1 cellular context compared by ENCODE assay signal in the genomic region with DNA sequence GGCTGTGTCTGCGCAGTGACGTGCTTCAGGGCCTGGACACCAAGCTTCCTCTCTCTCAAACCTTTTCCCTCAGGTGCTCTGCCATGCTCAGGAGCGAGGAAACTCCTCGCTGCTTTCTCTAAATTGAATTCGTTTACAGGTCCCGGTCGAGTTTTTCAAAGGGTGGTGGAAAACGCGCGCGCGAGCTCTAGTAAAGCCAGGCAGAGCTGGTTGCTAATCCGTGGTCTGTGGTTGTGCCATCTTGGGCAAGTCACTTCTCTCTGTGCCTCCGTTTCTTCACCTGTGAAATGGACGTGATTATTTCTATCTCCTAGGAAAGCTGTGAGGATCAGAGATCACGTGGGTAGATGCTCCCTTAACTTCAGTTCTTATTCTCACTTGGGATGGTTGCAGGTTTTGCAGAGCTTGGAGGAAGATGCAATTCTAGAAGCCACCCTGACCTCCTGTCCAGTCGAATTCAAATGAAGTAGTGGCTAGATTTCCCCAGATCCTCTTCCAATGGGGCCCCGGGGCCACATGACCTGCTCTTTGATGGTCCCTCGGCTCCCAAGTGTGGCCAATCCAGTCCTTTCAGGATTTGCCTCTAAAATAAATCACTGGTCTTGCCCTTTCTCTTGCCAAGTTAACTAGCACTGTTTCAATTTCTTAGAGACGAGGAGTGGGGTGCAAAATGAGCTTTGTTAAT.
TF ChIP-seq lines count a peak whose summit lies in the region.

No MANE protein-coding gene starts in this region.

TF ChIP-seq in K562, 482 proteins besides CTCF, POLR2A, EP300 and RAD21:
- TF ChIP-seq BCL6 (CRISPR knock-in tag; IDR thresholded peaks at IDR 0.05): no peak
- TF ChIP-seq TFE3 (CRISPR knock-in tag; IDR thresholded peaks at IDR 0.05): peak; percentile 27; the same call in 1 of the 2 replicates
- 0 out of 2 replicates have a peak, but pooled peaks have one; percentile 46 for TF ChIP-seq ZNF449 (CRISPR knock-in tag; IDR thresholded peaks at IDR 0.05)
- TF ChIP-seq SRSF9 (IDR thresholded peaks at IDR 0.05; ENCODE audit: borderline replicate concordance, low read depth, low read length): no peak
- 0 out of 6 replicates have a peak, but pooled peaks of 1 of the 3 experiments have one; percentile 10 for TF ChIP-seq ZBTB11 (CRISPR knock-in tag; IDR thresholded peaks at IDR 0.05)
- no peak for TF ChIP-seq PYGO2 (tag; IDR thresholded peaks at IDR 0.05)
- no peak for TF ChIP-seq PRDM10 (IDR thresholded peaks at IDR 0.05; ENCODE audit: partially characterized antibody)
- peak; percentile 44 for TF ChIP-seq RBM25 (IDR thresholded peaks at IDR 0.05; ENCODE audit: low read depth, low read length, severe bottlenecking)
- TF ChIP-seq ZKSCAN8 (CRISPR knock-in tag; IDR thresholded peaks at IDR 0.05): 0 out of 2 replicates have a peak, but pooled peaks have one; percentile 34
- no peak for TF ChIP-seq BRD4 (IDR thresholded peaks at IDR 0.05)
- TF ChIP-seq THRAP3 (IDR thresholded peaks at IDR 0.05; ENCODE audit: borderline replicate concordance): no peak
- TF ChIP-seq NRF1 (conservative IDR thresholded peaks at IDR 0.05 in 1 of 2, IDR thresholded peaks at IDR 0.05 in 1 of 2): peak in 1 of 2 experiments; percentile 22; a peak in 1 of 4 replicates
- TF ChIP-seq SMAD4 (CRISPR knock-in tag; conservative IDR thresholded peaks at IDR 0.05): no peak
- TF ChIP-seq FOXK1 (CRISPR knock-in tag; IDR thresholded peaks at IDR 0.05; ENCODE audit: borderline replicate concordance): 0 out of 2 replicates have a peak, but pooled peaks have one; percentile 23
- TF ChIP-seq SP1 (CRISPR knock-in tag; IDR thresholded peaks at IDR 0.05): no peak
- no peak for TF ChIP-seq XRCC3 (IDR thresholded peaks at IDR 0.05)
- TF ChIP-seq ZNF778 (CRISPR knock-in tag; IDR thresholded peaks at IDR 0.05): no peak
- peak; percentile 29; the same call in 1 of the 2 replicates for TF ChIP-seq USF2 (CRISPR knock-in tag; IDR thresholded peaks at IDR 0.05)
- TF ChIP-seq MECOM (CRISPR knock-in tag; IDR thresholded peaks at IDR 0.05): no peak
